Comparison of ENCODE assay signal across 13 cellular contexts in genomic region chr5:3818612-3819011, GRCh38.
DNase-seq lines count a peak whose midpoint lies in the region; ATAC-seq, FAIRE-seq and TF ChIP-seq lines count a peak whose summit lies in the region.
"Had no signal": no experiment of that assay in that cellular context is flagged by ENCODE, and none has a peak within 500 bp of the region (broad histone marks: within the 10 kb centered on the region; RNA-seq: fewer than 3 reads in every experiment).

No MANE protein-coding gene starts in this region.

- no peak overlapping the region for H3K27ac Mint-ChIP-seq in naive thymus-derived CD4-positive, alpha-beta T cell
- H3K27ac Mint-ChIP-seq: CD4-positive, alpha-beta memory T cell had no signal

- H3K4me3 ChIP-seq in heart right ventricle, result no peak overlapping the region
- no peak overlapping the region for H3K4me3 ChIP-seq in bronchial epithelial cell (ENCODE audit: low read depth, low read length)
- no peak overlapping the region for H3K4me3 ChIP-seq in naive thymus-derived CD4-positive, alpha-beta T cell (ENCODE audit: low read length)
- H3K4me3 ChIP-seq in H7 (ENCODE audit: insufficient read depth, low read depth, low read length), result no peak overlapping the region

- H3K36me3 ChIP-seq in heart right ventricle (no peaks in the 10 kb centered on the region), bronchial epithelial cell (ENCODE audit: control insufficient read depth, insufficient read depth, low read length) (no peaks in the 10 kb centered on the region), H7 (replicated peaks; ENCODE audit: control insufficient read depth, insufficient read depth, low read length) (no peaks in the 10 kb centered on the region)
- no peaks in the 10 kb centered on the region for H3K36me3 ChIP-seq in naive thymus-derived CD4-positive, alpha-beta T cell (ENCODE audit: control insufficient read depth in 2 of 3, insufficient read depth in 3 of 3, low read length in 3 of 3)

- no peaks in the 10 kb centered on the region for H3K27me3 Mint-ChIP-seq in naive thymus-derived CD4-positive, alpha-beta T cell
- H3K27me3 Mint-ChIP-seq: CD4-positive, alpha-beta memory T cell had no signal

- ATAC-seq in Right ventricle myocardium inferior (peak; percentile 26), heart right ventricle (no peak), HG03280 (IDR thresholded peaks at IDR 0.05; ENCODE audit: unreplicated experiment) (no peak)
- peak; percentile 58 for ATAC-seq in naive thymus-derived CD4-positive, alpha-beta T cell

- intact Hi-C loops in Right ventricle myocardium inferior (cut with DNase I) (no loop called here), heart right ventricle (cut with DNase I) (no loop called here)
- intact Hi-C loops in naive thymus-derived CD4-positive, alpha-beta T cell (cut with micrococcal nuclease), result no loop called here

- no peak for TF ChIP-seq CTCF in heart right ventricle (IDR thresholded peaks at IDR 0.05)
- TF ChIP-seq CTCF in bronchial epithelial cell (IDR thresholded peaks at IDR 0.05; ENCODE audit: insufficient read depth, low read length, severe bottlenecking), result no peak

- no peaks in the 10 kb centered on the region for H3K36me3 Mint-ChIP-seq in naive thymus-derived CD4-positive, alpha-beta T cell
- H3K36me3 Mint-ChIP-seq: CD4-positive, alpha-beta memory T cell had no signal

- peaks cover 0 to 4% (median 0%) of the 10 kb centered on the region in 11 donors for H3K9me3 Mint-ChIP-seq in naive thymus-derived CD4-positive, alpha-beta T cell

- POLR2A ChIA-PET in naive thymus-derived CD4-positive, alpha-beta T cell (lab: Charles Lee), result no interaction called here

- H3K4me1 Mint-ChIP-seq in naive thymus-derived CD4-positive, alpha-beta T cell, result no peaks in the 10 kb centered on the region
- H3K4me1 Mint-ChIP-seq: CD4-positive, alpha-beta memory T cell had no signal

- H3K9me3 ChIP-seq in heart right ventricle, result no peaks in the 10 kb centered on the region
- H3K9me3 ChIP-seq in naive thymus-derived CD4-positive, alpha-beta T cell (ENCODE audit: control insufficient read depth in 2 of 3, low read length in 3 of 3), result no peaks in the 10 kb centered on the region

- DNase-seq in Right ventricle myocardium inferior (ENCODE audit: missing footprints), result no peak
- no peak for DNase-seq in heart right ventricle
- no peak for DNase-seq in bronchial epithelial cell (ENCODE audit: low read depth)
- no peak for DNase-seq in naive thymus-derived CD4-positive, alpha-beta T cell
- DNase-seq in H7, result no peak
- DNase-seq in cerebellar cortex (ENCODE audit: low spot score), result no peak
- DNase-seq: 8988T; C1 segment of cervical spinal cord; CD4-positive, alpha-beta memory T cell; DMS53; IMR-90 had no signal

- CTCF ChIA-PET in naive thymus-derived CD4-positive, alpha-beta T cell (lab: Charles Lee), result no interaction called here

- peak; percentile 68 for FAIRE-seq in bronchial epithelial cell (lab: Jason Lieb, UNC)
- FAIRE-seq: H54 had no signal

- H3K27me3 ChIP-seq in heart right ventricle, result no peaks in the 10 kb centered on the region
- H3K27me3 ChIP-seq in bronchial epithelial cell (ENCODE audit: control insufficient read depth, insufficient read depth, low read length), result no peaks in the 10 kb centered on the region
- H3K27me3 ChIP-seq in naive thymus-derived CD4-positive, alpha-beta T cell (ENCODE audit: control insufficient read depth in 2 of 2, insufficient read depth in 2 of 2, low read length in 2 of 2), result no peaks in the 10 kb centered on the region
- H3K27me3 ChIP-seq in H7 (ENCODE audit: control insufficient read depth, insufficient read depth, low read length), result no peaks in the 10 kb centered on the region

- no peak overlapping the region for H3K27ac ChIP-seq in heart right ventricle
- no peak overlapping the region for H3K27ac ChIP-seq in naive thymus-derived CD4-positive, alpha-beta T cell (ENCODE audit: low read depth, low read length)

- 76 to 80% methylated on average over 6 of the region's 6 CpGs for WGBS in heart right ventricle, 2 donors

- no peaks in the 10 kb centered on the region for H3K4me1 ChIP-seq in heart right ventricle
- H3K4me1 ChIP-seq in naive thymus-derived CD4-positive, alpha-beta T cell (ENCODE audit: control insufficient read depth in 2 of 2, insufficient read depth in 2 of 2, low read length in 2 of 2), result no peaks in the 10 kb centered on the region

- no peak overlapping the region for H3K4me3 Mint-ChIP-seq in naive thymus-derived CD4-positive, alpha-beta T cell
- H3K4me3 Mint-ChIP-seq: CD4-positive, alpha-beta memory T cell had no signal

Comparison
In these comparisons a context has a peak if more than half of its experiments do, and no peak if none do; other contexts are left out.
1. ATAC-seq: peak in Right ventricle myocardium inferior (single experiment) and naive thymus-derived CD4-positive, alpha-beta T cell (single experiment); none in heart right ventricle (0 of 8) and HG03280 (single experiment).